In genomic region chr3:184160456-184160855, GRCh38 we compare ENCODE assay signal across 12 cellular contexts. TPM values are rescaled to one million over a fixed set of nuclear protein-coding genes. Genes with fewer than 3 reads are reported as not detected.
A peak's percentile ranks its signal among the peaks of the same experiment; 100 is the strongest.
DNase-seq lines count a peak whose midpoint lies in the region; ATAC-seq, FAIRE-seq and TF ChIP-seq lines count a peak whose summit lies in the region.
"Had no signal": no experiment of that assay in that cellular context is flagged by ENCODE, and none has a peak within 500 bp of the region (broad histone marks: within the 10 kb centered on the region; RNA-seq: fewer than 3 reads in every experiment).

No MANE protein-coding gene starts in this region.

- FAIRE-seq in endothelial cell of umbilical vein (lab: Jason Lieb, UNC), result no peak

- CTCF ChIA-PET in endothelial cell of umbilical vein (lab: Charles Lee), result interaction anchor here (1.1 to 1.7 kb wide), 6 partner anchors 9 to 129 kb away, joined by 3 to 7 read pairs (median 3); no protein-coding TSS in a partner anchor

- H3K4me1 Mint-ChIP-seq in osteocyte (ENCODE audit: unreplicated experiment), result peaks cover 38% of the 10 kb centered on the region

- peak; percentile 53 for ATAC-seq in HG03342 (IDR thresholded peaks at IDR 0.05; ENCODE audit: unreplicated experiment)
- ATAC-seq: left lobe of liver had no signal

- H3K4me2 ChIP-seq in endothelial cell of umbilical vein (ENCODE audit: insufficient read depth, low read length), result no peak overlapping the region

- no TSS peak for BruUV-seq in endothelial cell of umbilical vein (replicated peaks; lab: Mats Ljungman, UMichigan)

- H3K9me3 Mint-ChIP-seq in osteocyte (ENCODE audit: unreplicated experiment), result no peaks in the 10 kb centered on the region

- TF ChIP-seq CTCF in endothelial cell of umbilical vein (IDR thresholded peaks at IDR 0.05; ENCODE audit: extremely low read depth in 1 of 2, insufficient read depth in 1 of 2, low read depth in 1 of 2, low read length in 2 of 2), result no peak
- TF ChIP-seq CTCF in osteocyte (IDR thresholded peaks at IDR 0.05), result no peak
- no peak for TF ChIP-seq CTCF in colonic mucosa (IDR thresholded peaks at IDR 0.05)

- H3K9ac ChIP-seq in endothelial cell of umbilical vein (replicated peaks; ENCODE audit: extremely low read depth, insufficient read depth, low read length) (no peak overlapping the region), colonic mucosa (ENCODE audit: low read depth in 2 of 2, low read length in 2 of 2) (no peak overlapping the region)

- H3K4me1 ChIP-seq in endothelial cell of umbilical vein (ENCODE audit: control insufficient read depth, extremely low read depth, insufficient read depth, low read length) (peaks cover 27% of the 10 kb centered on the region), colonic mucosa (peaks cover 9% of the 10 kb centered on the region)

- DNase-seq in EH (ENCODE audit: low read depth), result peak; percentile 67
- DNase-seq in endothelial cell of umbilical vein (ENCODE audit: low read depth, low spot score), result peak; percentile 60
- DNase-seq in osteocyte (ENCODE audit: extremely low spot score, unreplicated experiment), result no peak
- DNase-seq in colonic mucosa, result no peak
- DNase-seq in retina, result no peak
- no peak for DNase-seq in activated naive CD4-positive, alpha-beta T cell treated with anti-CD3 and anti-CD28 coated beads, Interleukin-2, amount 50 U/mL, for 16 hours
- DNase-seq in epidermal melanocyte (ENCODE audit: insufficient read length, low spot score), result no peak
- DNase-seq: DMS53; NCI-H1417 treated with DMSO at 0.1 percent for 48 hours; stimulated activated CD4-positive, alpha-beta T cell treated with anti-CD3 and anti-CD28 coated beads, Interleukin-4, amount 100 ng/mL, for 24 hours had no signal

- peaks cover 3% of the 10 kb centered on the region for H4K20me1 ChIP-seq in endothelial cell of umbilical vein (replicated peaks; ENCODE audit: control insufficient read depth, extremely low read depth, insufficient read depth, low read length)

- no peak for TF ChIP-seq POLR2A in endothelial cell of umbilical vein (IDR thresholded peaks at IDR 0.05; ENCODE audit: low read depth, low read length)

- POLR2A ChIA-PET in endothelial cell of umbilical vein (lab: Charles Lee), result no interaction called here

- H3K9me1 ChIP-seq in endothelial cell of umbilical vein (replicated peaks; ENCODE audit: control insufficient read depth, extremely low read depth, insufficient read depth, low read length), result no peaks in the 10 kb centered on the region

- H3K9me3 ChIP-seq in endothelial cell of umbilical vein (replicated peaks; ENCODE audit: control insufficient read depth, insufficient read depth, low read length) (no peaks in the 10 kb centered on the region), colonic mucosa (no peaks in the 10 kb centered on the region)

- intact Hi-C loops in endothelial cell of umbilical vein (cut with micrococcal nuclease), result no loop called here
- intact Hi-C loops in colonic mucosa (cut with DNase I), result no loop called here

- H2AFZ ChIP-seq in endothelial cell of umbilical vein (ENCODE audit: low read depth, low read length), result no peak overlapping the region

- dilution Hi-C loops in endothelial cell of umbilical vein (cut with MboI; ENCODE audit: extremely low pct_ligation_motif_present, low sequenced_read_pairs), result no loop called here

- H3K4me3 ChIP-seq in endothelial cell of umbilical vein (replicated peaks in 1 of 3; ENCODE audit: insufficient read depth in 1 of 3, low read depth in 1 of 3, low read length in 3 of 3) (no peak overlapping the region), colonic mucosa (no peak overlapping the region)

- H3K27ac Mint-ChIP-seq in osteocyte (ENCODE audit: unreplicated experiment), result peak overlapping the region; percentile 74

- no peaks in the 10 kb centered on the region for H3K27me3 Mint-ChIP-seq in osteocyte (ENCODE audit: unreplicated experiment)

- peaks cover 56% of the 10 kb centered on the region for H3K79me2 ChIP-seq in endothelial cell of umbilical vein (ENCODE audit: control insufficient read depth, insufficient read depth, low read length)

- no peaks in the 10 kb centered on the region for H3K27me3 ChIP-seq in endothelial cell of umbilical vein (ENCODE audit: control insufficient read depth in 2 of 2, insufficient read depth in 2 of 2, low read length in 2 of 2)
- no peaks in the 10 kb centered on the region for H3K27me3 ChIP-seq in colonic mucosa

- H3K36me3 ChIP-seq in endothelial cell of umbilical vein (ENCODE audit: control insufficient read depth in 2 of 2, extremely low read depth in 1 of 2, insufficient read depth in 2 of 2, low read length in 2 of 2) (peaks cover 4 to 18% of the 10 kb centered on the region in 2 experiments), colonic mucosa (peaks cover 5% of the 10 kb centered on the region)

- peaks cover 22% of the 10 kb centered on the region for H3K36me3 Mint-ChIP-seq in osteocyte (ENCODE audit: unreplicated experiment)

- H3K4me3 Mint-ChIP-seq in osteocyte (ENCODE audit: unreplicated experiment), result no peak overlapping the region

- H3K27ac ChIP-seq in endothelial cell of umbilical vein (ENCODE audit: insufficient read depth, low read depth, low read length) (no peak overlapping the region), colonic mucosa (no peak overlapping the region)

TF ChIP-seq in endothelial cell of umbilical vein, 7 proteins besides CTCF, POLR2A, EP300 and RAD21:
- TF ChIP-seq MAX (IDR thresholded peaks at IDR 0.05; ENCODE audit: insufficient read depth, insufficient read length) (no peak), POLR2AphosphoS5 (IDR thresholded peaks at IDR 0.05; ENCODE audit: insufficient read depth, low read depth, low read length) (no peak), JUN (IDR thresholded peaks at IDR 0.05; ENCODE audit: borderline replicate concordance, insufficient read depth, insufficient read length, low read depth) (no peak), FOS (IDR thresholded peaks at IDR 0.05; ENCODE audit: borderline replicate concordance, insufficient read depth, low read length) (no peak), GATA2 (IDR thresholded peaks at IDR 0.05; ENCODE audit: insufficient read depth, insufficient read length, low read depth, low read length) (no peak), EZH2 (IDR thresholded peaks at IDR 0.05; ENCODE audit: borderline replicate concordance, low read depth, low read length, severe bottlenecking) (no peak), MYC (IDR thresholded peaks at IDR 0.05; ENCODE audit: low read depth, low read length) (no peak)

RNA-seq across cellular contexts. Expression of gene DVL3, which starts 5.3 kb away (rescaled TPM):
- 59.0 and 61.3 TPM in 2 replicates for total RNA-seq in endothelial cell of umbilical vein
- polyA plus RNA-seq in endothelial cell of umbilical vein, result 41.2 and 43.8 TPM in 2 replicates
- 21.0 and 24.5 TPM in 2 replicates for polyA plus RNA-seq in endothelial cell of umbilical vein (2011; cell fraction: cytosol; rRNA removed)
- 110 and 132 TPM in 2 replicates for polyA plus RNA-seq in endothelial cell of umbilical vein (2011; cell fraction: nucleus; rRNA removed)
- polyA plus RNA-seq in endothelial cell of umbilical vein (2012), result 35.4 and 36.5 TPM in 2 replicates
- 57.5 and 58.3 TPM in 2 replicates for polyA minus RNA-seq in endothelial cell of umbilical vein
- 46.0 TPM for polyA minus RNA-seq in endothelial cell of umbilical vein (2011; cell fraction: cytosol; rRNA and poly(A)+ RNA removed)
- polyA minus RNA-seq in endothelial cell of umbilical vein (2011; cell fraction: nucleus; rRNA and poly(A)+ RNA removed), result 40.9 and 49.7 TPM in 2 replicates
- total RNA-seq in osteocyte, result 110 and 121 TPM in 2 replicates
- total RNA-seq in colonic mucosa, result 10 to 100 TPM; 60.8 to 64.6 TPM

RNA-seq across cellular contexts. Expression of gene AP2M1, which starts 14.2 kb away (rescaled TPM):
- total RNA-seq in endothelial cell of umbilical vein (400 and 431 TPM in 2 replicates), osteocyte (398 and 419 TPM in 2 replicates), colonic mucosa (100 to 1,000 TPM; 206 to 255 TPM)
- 602 and 603 TPM in 2 replicates for polyA plus RNA-seq in endothelial cell of umbilical vein
- polyA plus RNA-seq in endothelial cell of umbilical vein (2011; cell fraction: cytosol; rRNA removed), result 496 and 577 TPM in 2 replicates
- 406 and 478 TPM in 2 replicates for polyA plus RNA-seq in endothelial cell of umbilical vein (2011; cell fraction: nucleus; rRNA removed)
- 522 and 611 TPM in 2 replicates for polyA plus RNA-seq in endothelial cell of umbilical vein (2012)
- 444 and 455 TPM in 2 replicates for polyA minus RNA-seq in endothelial cell of umbilical vein
- polyA minus RNA-seq in endothelial cell of umbilical vein (2011; cell fraction: cytosol; rRNA and poly(A)+ RNA removed), result 181 TPM
- polyA minus RNA-seq in endothelial cell of umbilical vein (2011; cell fraction: nucleus; rRNA and poly(A)+ RNA removed), result 99.3 and 131 TPM in 2 replicates

RNA-seq across cellular contexts. Expression of gene EIF2B5, which starts 25.3 kb away (rescaled TPM):
- total RNA-seq in endothelial cell of umbilical vein (38.8 and 44.7 TPM in 2 replicates), osteocyte (30.3 and 30.4 TPM in 2 replicates), colonic mucosa (10 to 100 TPM; 36.0 to 58.3 TPM)
- 35.5 and 42.7 TPM in 2 replicates for polyA plus RNA-seq in endothelial cell of umbilical vein
- polyA plus RNA-seq in endothelial cell of umbilical vein (2011; cell fraction: cytosol; rRNA removed), result 36.0 and 37.3 TPM in 2 replicates
- 124 and 139 TPM in 2 replicates for polyA plus RNA-seq in endothelial cell of umbilical vein (2011; cell fraction: nucleus; rRNA removed)
- 23.2 and 31.6 TPM in 2 replicates for polyA plus RNA-seq in endothelial cell of umbilical vein (2012)
- 42.7 and 48.8 TPM in 2 replicates for polyA minus RNA-seq in endothelial cell of umbilical vein
- polyA minus RNA-seq in endothelial cell of umbilical vein (2011; cell fraction: cytosol; rRNA and poly(A)+ RNA removed), result 28.1 TPM
- 37.7 and 38.1 TPM in 2 replicates for polyA minus RNA-seq in endothelial cell of umbilical vein (2011; cell fraction: nucleus; rRNA and poly(A)+ RNA removed)

RNA-seq across cellular contexts. Expression of gene ABCF3, which starts 25.5 kb away (rescaled TPM):
- 65.6 and 68.8 TPM in 2 replicates for total RNA-seq in endothelial cell of umbilical vein
- polyA plus RNA-seq in endothelial cell of umbilical vein, result 73.4 and 93.9 TPM in 2 replicates
- 45.0 and 49.5 TPM in 2 replicates for polyA plus RNA-seq in endothelial cell of umbilical vein (2011; cell fraction: cytosol; rRNA removed)
- polyA plus RNA-seq in endothelial cell of umbilical vein (2011; cell fraction: nucleus; rRNA removed), result 207 and 224 TPM in 2 replicates
- 34.2 and 44.9 TPM in 2 replicates for polyA plus RNA-seq in endothelial cell of umbilical vein (2012)
- polyA minus RNA-seq in endothelial cell of umbilical vein, result 122 and 126 TPM in 2 replicates
- 69.3 TPM for polyA minus RNA-seq in endothelial cell of umbilical vein (2011; cell fraction: cytosol; rRNA and poly(A)+ RNA removed)
- polyA minus RNA-seq in endothelial cell of umbilical vein (2011; cell fraction: nucleus; rRNA and poly(A)+ RNA removed), result 68.6 and 77.4 TPM in 2 replicates
- total RNA-seq in osteocyte, result 60.5 and 69.5 TPM in 2 replicates
- total RNA-seq in colonic mucosa, result 10 to 100 TPM; 54.6 to 82.4 TPM

Comparison
In these comparisons a context has a peak if more than half of its experiments do, and no peak if none do; other contexts are left out.
1. DNase-seq: peak in EH (single experiment) and endothelial cell of umbilical vein (single experiment); none in osteocyte (single experiment), colonic mucosa (single experiment), retina (single experiment), activated naive CD4-positive, alpha-beta T cell treated with anti-CD3 and anti-CD28 coated beads, Interleukin-2, amount 50 U/mL, for 16 hours (single experiment) and epidermal melanocyte (single experiment).